Comparison of ENCODE assay signal across 14 cellular contexts in the genomic region with DNA sequence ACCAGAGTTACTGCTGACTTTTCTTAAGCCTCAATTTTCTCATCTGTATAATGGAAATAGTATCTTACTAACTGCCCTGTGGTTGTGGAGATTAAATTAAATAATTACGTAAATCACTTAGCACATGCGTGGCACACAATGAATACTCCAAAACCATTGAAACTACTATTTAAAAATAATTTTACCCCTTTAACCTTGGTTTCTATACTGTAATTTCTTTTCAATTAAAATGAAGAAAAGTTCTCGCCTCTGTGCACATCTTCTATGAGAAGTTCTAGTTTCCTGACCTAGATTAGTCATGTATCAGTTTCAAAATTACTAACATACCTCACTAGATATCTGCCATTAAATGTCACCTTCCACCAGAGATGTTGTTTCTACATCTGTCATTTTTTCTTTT. TPM values are rescaled to one million over a fixed set of nuclear protein-coding genes. Genes with fewer than 3 reads are reported as not detected.
DNase-seq lines count a peak whose midpoint lies in the region; ATAC-seq and TF ChIP-seq lines count a peak whose summit lies in the region.
"Had no signal": no experiment of that assay in that cellular context is flagged by ENCODE, and none has a peak within 500 bp of the region (broad histone marks: within the 10 kb centered on the region; RNA-seq: fewer than 3 reads in every experiment).

No MANE protein-coding gene starts in this region.

- H3K27me3 ChIP-seq in right lobe of liver, result no peaks in the 10 kb centered on the region

- intact Hi-C loops in right lobe of liver (cut with DNase I), result no loop called here

- TF ChIP-seq POLR2A in GM18505 (IDR thresholded peaks at IDR 0.05; ENCODE audit: borderline replicate concordance, extremely low read depth, insufficient read depth, insufficient read length) (no peak), right lobe of liver (IDR thresholded peaks at IDR 0.05) (no peak)

- ATAC-seq in GM18505 (IDR thresholded peaks at IDR 0.05; ENCODE audit: unreplicated experiment) (peak; percentile 80), GM19468 (IDR thresholded peaks at IDR 0.05; ENCODE audit: extremely low read depth, unreplicated experiment) (peak; percentile 52), HG02870 (IDR thresholded peaks at IDR 0.05; ENCODE audit: unreplicated experiment) (peak; percentile 91), HG03558 (IDR thresholded peaks at IDR 0.05; ENCODE audit: extremely low read depth, unreplicated experiment) (peak; percentile 79), right lobe of liver (no peak)

- no peak overlapping the region for H3K4me3 ChIP-seq in right lobe of liver

- no peak for TF ChIP-seq CTCF in right lobe of liver (IDR thresholded peaks at IDR 0.05)

- DNase-seq in AG20443 (ENCODE audit: low spot score) (no peak), NCI-H1105 (lab: John Stamatoyannopoulos, UW) (no peak), right lobe of liver (no peak), HT-29 (ENCODE audit: low spot score) (no peak)
- DNase-seq: EL; head of caudate nucleus; Right ventricle myocardium superior; stimulated activated CD4-positive, alpha-beta T cell treated with anti-CD3 and anti-CD28 coated beads, Interleukin-12 subunit alpha, Interleukin-12 subunit beta, amount 100 ng/mL, for 4 hours had no signal

- 48% methylated on average over 3 of the region's 3 CpGs for WGBS in right lobe of liver (ENCODE audit: insufficient coverage, low coverage, low lambda C conversion rate, missing lambda C conversion rate)

- H3K9me3 ChIP-seq in right lobe of liver, result no peaks in the 10 kb centered on the region

- H3K36me3 ChIP-seq in right lobe of liver, result no peaks in the 10 kb centered on the region

- H3K4me1 ChIP-seq in right lobe of liver, result no peaks in the 10 kb centered on the region

- H3K27ac ChIP-seq in right lobe of liver, result no peak overlapping the region
- H3K27ac ChIP-seq: VCaP had no signal

RNA-seq across cellular contexts. Expression of a gene that starts 5.7 kb away (rescaled TPM):
- not detected for total RNA-seq in right lobe of liver
- not detected in 2 replicates for total RNA-seq in HT-29 (2014; rRNA removed; shearing (Covaris generic))
- total RNA-seq: liver, Right ventricle myocardium superior had no signal

Comparison
In these comparisons a context has a peak if more than half of its experiments do, and no peak if none do; other contexts are left out.
1. ATAC-seq: peak in GM18505 (single experiment), GM19468 (single experiment), HG02870 (single experiment) and HG03558 (single experiment); none in right lobe of liver (0 of 4).